ENCODE assay signal across 11 cellular contexts in the genomic region with DNA sequence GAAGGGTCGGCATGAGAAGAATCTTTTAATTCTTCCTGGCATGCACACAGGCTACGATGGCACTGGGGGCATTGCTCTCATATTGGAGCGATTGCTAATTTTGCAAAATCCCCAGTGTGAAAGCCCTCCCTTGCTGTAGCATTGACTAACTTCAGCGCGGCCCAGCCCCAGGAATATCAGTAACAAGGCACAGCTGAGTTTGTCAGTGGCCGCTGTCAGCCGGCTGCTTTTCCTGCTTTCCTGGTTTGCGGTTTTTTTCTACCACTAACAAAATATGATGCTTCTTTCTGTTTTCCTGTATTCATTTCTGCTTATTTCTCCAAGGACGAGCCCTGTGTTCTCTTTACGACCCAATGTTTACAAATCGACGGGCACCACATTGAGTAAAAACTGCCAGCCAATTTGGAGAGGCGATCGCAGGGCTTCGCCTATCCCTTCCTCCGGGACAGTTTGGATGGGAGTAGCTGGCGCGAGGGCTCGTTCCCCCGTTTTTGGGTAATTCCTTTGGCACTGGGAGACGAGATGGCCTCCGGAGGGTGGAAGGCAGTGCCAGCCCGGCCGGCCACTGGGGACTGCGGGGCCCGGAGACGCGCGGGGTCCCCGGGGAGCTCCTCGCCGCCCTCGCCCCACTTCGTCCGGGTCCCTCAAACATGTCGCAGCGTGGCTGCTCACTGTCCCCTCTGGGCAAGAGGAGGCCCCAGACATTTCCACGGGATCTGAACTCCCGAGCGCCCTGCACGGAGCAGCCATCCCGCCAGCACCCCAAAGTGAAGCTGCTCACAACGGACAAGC. TPM values are rescaled to one million over a fixed set of nuclear protein-coding genes. Genes with fewer than 3 reads are reported as not detected.
DNase-seq lines count a peak whose midpoint lies in the region; ATAC-seq, FAIRE-seq and TF ChIP-seq lines count a peak whose summit lies in the region.
"Had no signal": no experiment of that assay in that cellular context is flagged by ENCODE, and none has a peak within 500 bp of the region (broad histone marks: within the 10 kb centered on the region; RNA-seq: fewer than 3 reads in every experiment).

No MANE protein-coding gene starts in this region.

- H3K4me1 Mint-ChIP-seq in stimulated activated naive CD8-positive, alpha-beta T cell treated with anti-CD3 and anti-CD28 coated beads, Interleukin-15, Interleukin-2, amounts not matched to agents 100 ng/mL and 50 ng/mL, for 24 hours (ENCODE audit: low read depth), result peaks cover 19% of the 10 kb centered on the region
- peaks cover 6% of the 10 kb centered on the region for H3K4me1 Mint-ChIP-seq in activated CD4-positive, alpha-beta memory T cell treated with anti-CD3 and anti-CD28 coated beads for 36 hours (ENCODE audit: low read depth)
- H3K4me1 Mint-ChIP-seq: CD14-positive monocyte had no signal

- no peak for ATAC-seq in stimulated activated naive CD8-positive, alpha-beta T cell treated with anti-CD3 and anti-CD28 coated beads, Interleukin-15, Interleukin-2, amounts not matched to agents 100 U/mL and 50 U/mL, for 24 hours
- ATAC-seq in GM12878 (peak; percentile 10), GM21529 (IDR thresholded peaks at IDR 0.05; ENCODE audit: unreplicated experiment) (no peak)
- ATAC-seq: gastroesophageal sphincter had no signal

- TF ChIP-seq POLR2A in GM12878 (IDR thresholded peaks at IDR 0.05; ENCODE audit: low read depth, low read length), result no peak
- no peak for TF ChIP-seq POLR2A in vagina (IDR thresholded peaks at IDR 0.05)

- H2AFZ ChIP-seq in GM12878 (ENCODE audit: control insufficient read depth, low read depth, low read length), result peak overlapping the region; percentile 29; the same call in 1 of the 2 replicates

- RAD21 ChIA-PET in GM12878 (lab: Charles Lee; ENCODE audit: unreplicated experiment), result interaction anchor here (1.1 to 4.9 kb wide), 8 partner anchors 7 to 310 kb away, joined by 3 to 48 read pairs (median 8); no protein-coding TSS in a partner anchor

- no peak for TF ChIP-seq RAD21 in GM12878 (IDR thresholded peaks at IDR 0.05; ENCODE audit: insufficient read depth, low read depth, low read length)

- H3K9ac ChIP-seq in GM12878 (ENCODE audit: control insufficient read depth, insufficient read depth, low read length), result peak overlapping the region; percentile 72

- in situ Hi-C loops in GM12878 (cut with MboI), result no loop called here

- H3K27ac ChIP-seq in GM12878 (ENCODE audit: control insufficient read depth, insufficient read depth) (peak overlapping the region; percentile 76), mesodermal cell (ENCODE audit: low read depth, low read length, severe bottlenecking) (no peak overlapping the region), vagina (no peak overlapping the region)
- H3K27ac ChIP-seq: gastroesophageal sphincter had no signal

- no peaks in the 10 kb centered on the region for H3K27me3 ChIP-seq in GM12878 (replicated peaks in 1 of 2; ENCODE audit: control insufficient read depth in 2 of 2, insufficient read depth in 2 of 2, low read length in 1 of 2)
- H3K27me3 ChIP-seq in vagina, result peaks cover 3% of the 10 kb centered on the region

- no peak for FAIRE-seq in GM12878 (lab: Jason Lieb, UNC)

- H4K20me1 ChIP-seq in GM12878 (ENCODE audit: control insufficient read depth, insufficient read depth), result no peaks in the 10 kb centered on the region

- H3K36me3 ChIP-seq in GM12878 (ENCODE audit: control insufficient read depth in 2 of 2, insufficient read depth in 2 of 2, low read length in 1 of 2) (no peaks in the 10 kb centered on the region), mesodermal cell (ENCODE audit: control insufficient read depth, insufficient read depth, low read length) (no peaks in the 10 kb centered on the region), vagina (no peaks in the 10 kb centered on the region)
- H3K36me3 ChIP-seq: gastroesophageal sphincter had no signal

- H3K4me1 ChIP-seq in GM12878 (ENCODE audit: control insufficient read depth, insufficient read depth, low read length) (peaks cover 21% of the 10 kb centered on the region), mesodermal cell (ENCODE audit: control insufficient read depth, insufficient read depth, low read length, poor library complexity, severe bottlenecking) (peaks cover 3% of the 10 kb centered on the region), vagina (peaks cover 16% of the 10 kb centered on the region)

- DNase-seq in stimulated activated naive CD8-positive, alpha-beta T cell treated with anti-CD3 and anti-CD28 coated beads, Interleukin-15, Interleukin-2, amounts not matched to agents 100 U/mL and 50 U/mL, for 24 hours, result no peak
- DNase-seq in GM12878 (ENCODE audit: low read depth, low spot score) (no peak), vagina (ENCODE audit: extremely low spot score in 2 of 2) (no peak)
- no peak for DNase-seq in activated CD4-positive, alpha-beta memory T cell treated with anti-CD3 and anti-CD28 coated beads for 36 hours
- DNase-seq in stimulated activated CD4-positive, alpha-beta T cell treated with anti-CD3 and anti-CD28 coated beads, Interleukin-4, amount 100 ng/mL, for 1 hour, result no peak
- DNase-seq: Kasumi-1 had no signal

- no peak for TF ChIP-seq EP300 in GM12878 (IDR thresholded peaks at IDR 0.05; ENCODE audit: borderline replicate concordance in 1 of 2, control insufficient read depth in 1 of 2, low read depth in 2 of 2, low read length in 2 of 2)

- BruUV-seq in GM12878 (replicated peaks; lab: Mats Ljungman, UMichigan), result no TSS peak

- H3K27me3 Mint-ChIP-seq in stimulated activated naive CD8-positive, alpha-beta T cell treated with anti-CD3 and anti-CD28 coated beads, Interleukin-15, Interleukin-2, amounts not matched to agents 100 ng/mL and 50 ng/mL, for 24 hours, result peaks cover 80% of the 10 kb centered on the region
- peaks cover 65% of the 10 kb centered on the region for H3K27me3 Mint-ChIP-seq in activated CD4-positive, alpha-beta memory T cell treated with anti-CD3 and anti-CD28 coated beads for 36 hours

- WGBS in GM12878 (ENCODE audit: insufficient coverage, insufficient replicate concordance, low lambda C conversion rate, missing lambda C conversion rate), result 15% methylated on average over 41 of the region's 43 CpGs
- 6% methylated on average over 38 to 43 of the region's 43 CpGs for WGBS in mesodermal cell (ENCODE audit: insufficient coverage in 2 of 2), 2 experiments

- H3K4me3 Mint-ChIP-seq in stimulated activated naive CD8-positive, alpha-beta T cell treated with anti-CD3 and anti-CD28 coated beads, Interleukin-15, Interleukin-2, amounts not matched to agents 100 ng/mL and 50 ng/mL, for 24 hours, result peak overlapping the region; percentile 65
- H3K4me3 Mint-ChIP-seq in activated CD4-positive, alpha-beta memory T cell treated with anti-CD3 and anti-CD28 coated beads for 36 hours, result no peak overlapping the region

- POLR2A ChIA-PET in GM12878 (lab: Charles Lee), result interaction anchor here (1.0 to 3.1 kb wide), 5 partner anchors 20 to 271 kb away, joined by 3 to 10 read pairs (median 4); no protein-coding TSS in a partner anchor
- POLR2A ChIA-PET in activated CD4-positive, alpha-beta memory T cell treated with anti-CD3 and anti-CD28 coated beads for 36 hours (lab: Charles Lee), result no interaction called here

- CTCF ChIA-PET in GM12878 (lab: Yijun Ruan, JAX), result interaction anchor here (1.0 to 5.5 kb wide), 6 partner anchors 17 to 316 kb away, joined by 3 to 54 read pairs (median 10); no protein-coding TSS in a partner anchor
- CTCF ChIA-PET in activated CD4-positive, alpha-beta memory T cell treated with anti-CD3 and anti-CD28 coated beads for 36 hours (lab: Charles Lee), result no interaction called here

- TF ChIP-seq CTCF in GM12878 (IDR thresholded peaks at IDR 0.05 in 2 of 3, conservative IDR thresholded peaks at IDR 0.05 in 1 of 3; ENCODE audit: control insufficient read depth in 2 of 3, extremely low read depth in 1 of 3, insufficient read depth in 1 of 3, low read depth in 3 of 3, low read length in 3 of 3) (no peak), vagina (IDR thresholded peaks at IDR 0.05) (no peak)

- no peaks in the 10 kb centered on the region for H3K9me3 Mint-ChIP-seq in stimulated activated naive CD8-positive, alpha-beta T cell treated with anti-CD3 and anti-CD28 coated beads, Interleukin-15, Interleukin-2, amounts not matched to agents 100 ng/mL and 50 ng/mL, for 24 hours
- H3K9me3 Mint-ChIP-seq in activated CD4-positive, alpha-beta memory T cell treated with anti-CD3 and anti-CD28 coated beads for 36 hours, result no peaks in the 10 kb centered on the region

- intact Hi-C loops in GM12878 (cut with micrococcal nuclease; ENCODE audit: unreplicated experiment), result loop anchor here (2.0 to 10.0 kb wide), 3 partner anchors 22 to 252 kb away; no protein-coding TSS in a partner anchor
- intact Hi-C loops in vagina (cut with DNase I), result no loop called here
- intact Hi-C loops in activated CD4-positive, alpha-beta memory T cell treated with anti-CD3 and anti-CD28 coated beads for 36 hours (cut with micrococcal nuclease), result no loop called here

- H3K79me2 ChIP-seq in GM12878 (ENCODE audit: control insufficient read depth, insufficient read depth, low read length), result peaks cover 48% of the 10 kb centered on the region

- no peaks in the 10 kb centered on the region for H3K36me3 Mint-ChIP-seq in stimulated activated naive CD8-positive, alpha-beta T cell treated with anti-CD3 and anti-CD28 coated beads, Interleukin-15, Interleukin-2, amounts not matched to agents 100 ng/mL and 50 ng/mL, for 24 hours (ENCODE audit: low read depth)
- no peaks in the 10 kb centered on the region for H3K36me3 Mint-ChIP-seq in activated CD4-positive, alpha-beta memory T cell treated with anti-CD3 and anti-CD28 coated beads for 36 hours
- H3K36me3 Mint-ChIP-seq: CD14-positive monocyte had no signal

- H3K9me3 ChIP-seq in GM12878 (replicated peaks; ENCODE audit: control insufficient read depth, insufficient read depth, low read length) (no peaks in the 10 kb centered on the region), mesodermal cell (ENCODE audit: control insufficient read depth, low read length) (no peaks in the 10 kb centered on the region), vagina (no peaks in the 10 kb centered on the region)
- H3K9me3 ChIP-seq: gastroesophageal sphincter had no signal

- peak overlapping the region; percentile 77 for H3K4me2 ChIP-seq in GM12878 (ENCODE audit: control insufficient read depth, insufficient read depth)

- H3K27ac Mint-ChIP-seq in stimulated activated naive CD8-positive, alpha-beta T cell treated with anti-CD3 and anti-CD28 coated beads, Interleukin-15, Interleukin-2, amounts not matched to agents 100 ng/mL and 50 ng/mL, for 24 hours, result no peak overlapping the region
- H3K27ac Mint-ChIP-seq in activated CD4-positive, alpha-beta memory T cell treated with anti-CD3 and anti-CD28 coated beads for 36 hours, result no peak overlapping the region
- H3K27ac Mint-ChIP-seq: CD14-positive monocyte had no signal

- SMC1A ChIA-PET in GM12878 (lab: Charles Lee; ENCODE audit: uncharacterized antibody, unreplicated experiment), result interaction anchor here (0.9 to 13.0 kb wide), 13 partner anchors 7 to 316 kb away, joined by 3 to 214 read pairs (median 6); no protein-coding TSS in a partner anchor

- H3K4me3 ChIP-seq in GM12878 (peak overlapping the region; percentile 69), mesodermal cell (ENCODE audit: extremely low read depth, insufficient read depth, low read length, poor library complexity, severe bottlenecking) (peak overlapping the region; percentile 42), vagina (peak overlapping the region; percentile 18)

RNA-seq across cellular contexts. Expression of a gene that starts 0.9 kb away (rescaled TPM):
- total RNA-seq in GM12878 (2013; cell fraction: nucleolus; rRNA removed), result 64.4 and 79.9 TPM in 2 replicates
- total RNA-seq in GM12878 (2014; rRNA removed), result 1.2 and 1.7 TPM in 2 replicates
- total RNA-seq in GM12878 (2014; rRNA removed; fragmentation: Illumina TruSeq; extraction: Trizol), result 0.60 and 0.81 TPM in 2 replicates
- total RNA-seq in GM12878 (2021), result 3.1 and 4.1 TPM in 2 replicates
- polyA plus RNA-seq in GM12878 (2011; ENCODE audit: low read depth), result 0.26 TPM
- polyA plus RNA-seq in GM12878 (2011; rRNA removed), result 1.5 and 3.2 TPM in 2 replicates
- polyA plus RNA-seq in GM12878 (2011; cell fraction: cytosol; rRNA removed), result 3.4 and 5.2 TPM in 2 replicates
- polyA plus RNA-seq in GM12878 (2011; cell fraction: nucleus; rRNA removed), result 41.2 and 48.3 TPM in 2 replicates
- 1.0 and 1.2 TPM in 2 replicates for polyA plus RNA-seq in GM12878 (2012)
- 0.57 and 0.67 TPM in 2 replicates for polyA plus RNA-seq in GM12878 (2014; fragmentation: Illumina TruSeq; extraction: Trizol)
- under 1 TPM; 0.02 to 0.04 TPM for polyA plus RNA-seq in GM12878 (2014; fragmentation: Nextera tagmentation; extraction: Ambion mirVana)
- 2.2 and 2.7 TPM in 2 replicates for polyA plus RNA-seq in GM12878 (2014; rRNA removed)
- polyA plus RNA-seq in GM12878 (2016; fragmentation: Nextera tagmentation; extraction: Ambion mirVana), result under 1 TPM; 0.43 to 0.71 TPM
- 2.4 and 7.1 TPM in 2 replicates for polyA minus RNA-seq in GM12878 (2011; rRNA and poly(A)+ RNA removed)
- polyA minus RNA-seq in GM12878 (2011; cell fraction: cytosol; rRNA and poly(A)+ RNA removed), result 1.9 and 3.1 TPM in 2 replicates
- 14.9 and 22.1 TPM in 2 replicates for polyA minus RNA-seq in GM12878 (2011; cell fraction: nucleus; rRNA and poly(A)+ RNA removed)
- 5.2 TPM for polyA plus RNA-seq in mesodermal cell (2013, experiment 1 of 2)
- 3.9 TPM for polyA plus RNA-seq in mesodermal cell (2013, experiment 2 of 2)
- total RNA-seq in vagina, result 3.4 TPM
- total RNA-seq in activated CD4-positive, alpha-beta memory T cell treated with anti-CD3 and anti-CD28 coated beads for 36 hours, result 1 to 10 TPM; 2.2 TPM
- polyA plus RNA-seq: CD14-positive monocyte had no signal

Comparison
In these comparisons a context has a peak if more than half of its experiments do, and no peak if none do; other contexts are left out.
1. H3K4me3 ChIP-seq: peak in every context shown above with its lines; median percentile 69 in GM12878; 42 in mesodermal cell; 18 in vagina.